In the genomic region with DNA sequence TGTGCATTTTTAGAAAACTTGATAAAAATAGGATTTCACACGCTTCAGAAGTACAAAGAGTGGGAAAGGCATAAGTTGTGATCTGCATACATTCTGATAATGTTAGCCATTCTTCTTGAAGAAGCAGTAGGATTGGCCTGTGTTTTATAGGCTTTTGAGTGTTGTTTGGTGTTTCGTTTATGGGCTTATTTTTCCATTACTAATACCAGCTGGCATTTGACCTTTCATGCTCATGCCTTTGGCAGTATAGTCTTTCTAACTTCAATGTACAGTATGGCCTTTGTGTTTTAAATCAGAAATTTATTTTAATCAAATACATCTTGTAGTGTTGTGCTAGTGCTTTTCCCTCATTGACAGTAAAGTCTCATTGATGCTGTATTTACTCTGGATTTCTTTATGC, we compare ENCODE assay signal across 24 cellular contexts. TPM values are rescaled to one million over a fixed set of nuclear protein-coding genes. Genes with fewer than 3 reads are reported as not detected.
"Had no signal": no experiment of that assay in that cellular context is flagged by ENCODE, and none has a peak within 500 bp of the region (broad histone marks: within the 10 kb centered on the region; RNA-seq: fewer than 3 reads in every experiment).

No MANE protein-coding gene starts in this region.

- DNase-seq: activated B cell treated with CpG ODN at 0.5 μM for 24 hours; activated CD4-positive, alpha-beta memory T cell treated with anti-CD3 and anti-CD28 coated beads, Interleukin-2, amount 10 ng/mL, durations not matched to agents 7 days and 5 days; activated CD4-positive, alpha-beta T cell treated with anti-CD3 and anti-CD28 coated beads for 48 hours; activated CD8-positive, alpha-beta memory T cell treated with anti-CD3 and anti-CD28 coated beads, Interleukin-2, amount 10 ng/mL, durations not matched to agents 7 days and 5 days; activated naive CD4-positive, alpha-beta T cell; activated naive CD8-positive, alpha-beta T cell treated with anti-CD3 and anti-CD28 coated beads for 36 hours; amygdala; body of pancreas; dermis blood vessel endothelial cell; effector memory CD4-positive, alpha-beta T cell; esophagus squamous epithelium; foreskin keratinocyte; kidney glomerular epithelial cell; left ventricle myocardium superior; psoas muscle; right cardiac atrium; stimulated activated CD4-positive, alpha-beta T cell treated with anti-CD3 and anti-CD28 coated beads, Interleukin-4, amount 100 ng/mL, for 24 hours; T-helper 1 cell; T-helper 9 cell; upper lobe of right lung had no signal

- H3K27me3 ChIP-seq: body of pancreas, esophagus squamous epithelium, foreskin keratinocyte, upper lobe of right lung had no signal

- FAIRE-seq: endothelial cell of umbilical vein had no signal

- H3K4me3 ChIP-seq: body of pancreas, esophagus squamous epithelium, psoas muscle, skin epidermis, thoracic aorta, upper lobe of right lung had no signal

- H3K9me3 ChIP-seq: body of pancreas, esophagus squamous epithelium, psoas muscle, thoracic aorta, upper lobe of right lung had no signal

- H3K27ac ChIP-seq: body of pancreas, esophagus squamous epithelium, foreskin keratinocyte, psoas muscle, skin epidermis, thoracic aorta, upper lobe of right lung had no signal

- H3K4me1 ChIP-seq: foreskin keratinocyte, upper lobe of right lung had no signal

- H3K36me3 ChIP-seq: esophagus squamous epithelium, thoracic aorta, upper lobe of right lung had no signal

- ATAC-seq: activated CD8-positive, alpha-beta memory T cell treated with anti-CD3 and anti-CD28 coated beads, Interleukin-2, amount 10 ng/mL, durations not matched to agents 7 days and 5 days; body of pancreas; foreskin keratinocyte; psoas muscle; right cardiac atrium; stimulated activated effector memory CD8-positive, alpha-beta T cell treated with anti-CD3 and anti-CD28 coated beads, Interleukin-12 subunit alpha, Interleukin-12 subunit beta, amount 100 ng/mL, for 72 hours; upper lobe of right lung had no signal

RNA-seq across cellular contexts. Expression of a gene that starts 51.5 kb away (rescaled TPM):
- total RNA-seq: activated B cell treated with CpG ODN at 0.5 μM for 24 hours, endothelial cell of umbilical vein had no signal
- polyA plus RNA-seq: endothelial cell of umbilical vein had no signal
